8 cellular contexts compared by ENCODE assay signal in the genomic region with DNA sequence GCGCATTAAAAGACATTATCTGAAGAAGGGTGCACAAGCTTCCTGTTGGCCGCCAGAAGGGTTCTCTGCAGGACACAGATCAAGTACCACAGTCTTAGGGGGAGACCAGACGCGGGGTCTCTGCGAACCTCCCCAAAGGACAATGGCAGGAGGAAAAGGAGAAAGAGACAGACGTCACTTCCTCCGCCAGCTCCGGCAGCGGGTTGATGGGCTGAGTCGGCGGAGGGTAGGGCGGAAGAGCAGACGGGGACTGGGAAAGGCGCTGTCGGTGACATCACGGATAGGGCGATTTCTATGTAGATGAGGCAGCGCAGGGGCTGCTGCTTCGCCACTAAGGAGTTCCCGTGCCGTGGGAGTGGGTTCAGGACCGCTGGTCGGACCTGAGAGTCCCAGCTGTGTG.
DNase-seq lines count a peak whose midpoint lies in the region; ATAC-seq lines count a peak whose summit lies in the region.
"Not testable (repeated sequence)": the region's sequence is repeated elsewhere in the genome, so short reads cannot be mapped to it uniquely, and the experiment has no call there.

No MANE protein-coding gene starts in this region.

- not testable (repeated sequence) for H3K36me3 ChIP-seq in effector memory CD4-positive, alpha-beta T cell (ENCODE audit: control insufficient read depth, insufficient read depth, low read length)

- H3K27me3 ChIP-seq in effector memory CD4-positive, alpha-beta T cell (replicated peaks; ENCODE audit: control insufficient read depth, insufficient read depth, low read length, poor library complexity, severe bottlenecking), result not testable (repeated sequence)

- DNase-seq in Ammon's horn (ENCODE audit: low spot score) (peak; percentile 90), LoVo (ENCODE audit: low spot score) (peak; percentile 81), RKO (ENCODE audit: low spot score) (peak; percentile 84), activated T-cell treated with anti-CD3 and anti-CD28 coated beads for 24 hours (ENCODE audit: low read depth) (peak; percentile 77), medulla oblongata (ENCODE audit: extremely low spot score) (peak; percentile 84)
- peak; percentile 75 to 77 (median 76) for DNase-seq in effector memory CD4-positive, alpha-beta T cell
- DNase-seq in stimulated activated CD4-positive, alpha-beta T cell treated with anti-CD3 and anti-CD28 coated beads, Interleukin-2, amount 100 ng/mL, for 4 hours (ENCODE audit: low read depth), result peak; percentile 78

- not testable (repeated sequence) for H3K4me3 ChIP-seq in effector memory CD4-positive, alpha-beta T cell (ENCODE audit: insufficient read depth, low read depth, low read length, poor library complexity, severe bottlenecking)

- peak; percentile 46 for ATAC-seq in GM21528 (IDR thresholded peaks at IDR 0.05; ENCODE audit: low FRiP score, unreplicated experiment)

- H3K4me1 ChIP-seq in effector memory CD4-positive, alpha-beta T cell (ENCODE audit: control insufficient read depth, insufficient read depth, low read length, poor library complexity, severe bottlenecking), result not testable (repeated sequence)

- not testable (repeated sequence) for H3K9me3 ChIP-seq in effector memory CD4-positive, alpha-beta T cell (ENCODE audit: control insufficient read depth, low read length)

- H3K27ac ChIP-seq in effector memory CD4-positive, alpha-beta T cell (ENCODE audit: insufficient read depth, low read length, poor library complexity, severe bottlenecking), result peak overlapping the region; percentile 78
